Comparison of ENCODE assay signal across 1 cellular context in the genomic region with DNA sequence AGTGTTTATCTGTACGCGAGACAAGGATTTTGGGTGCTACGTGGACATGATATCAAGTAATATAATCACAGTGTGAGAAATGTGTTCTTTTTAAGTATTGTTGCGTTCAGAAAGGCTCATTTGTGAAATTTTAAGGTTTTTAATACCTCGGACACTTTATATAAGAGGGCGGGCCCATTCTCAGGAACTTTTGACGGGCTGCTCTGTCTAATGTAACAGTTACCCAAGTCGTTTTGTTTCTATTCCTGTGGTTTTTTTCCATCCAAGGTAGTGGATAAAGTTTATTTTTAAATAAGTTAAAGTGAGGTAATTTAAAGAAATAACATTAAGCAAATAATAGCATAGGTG.
TF ChIP-seq lines count a peak whose summit lies in the region.

No MANE protein-coding gene starts in this region.

TF ChIP-seq in H1, 55 proteins besides CTCF, POLR2A, EP300 and RAD21:
- no peak for TF ChIP-seq POU5F1 (IDR thresholded peaks at IDR 0.05; ENCODE audit: low read depth, low read length)
- no peak for TF ChIP-seq CEBPB (IDR thresholded peaks at IDR 0.05; ENCODE audit: low read depth, low read length)
- TF ChIP-seq E2F6 (IDR thresholded peaks at IDR 0.05) = no peak
- TF ChIP-seq, protein P1, sequence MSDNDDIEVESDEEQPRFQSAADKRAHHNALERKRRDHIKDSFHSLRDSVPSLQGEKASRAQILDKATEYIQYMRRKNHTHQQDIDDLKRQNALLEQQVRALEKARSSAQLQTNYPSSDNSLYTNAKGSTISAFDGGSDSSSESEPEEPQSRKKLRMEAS (IDR thresholded peaks at IDR 0.05) = no peak
- TF ChIP-seq SP1 (IDR thresholded peaks at IDR 0.05; ENCODE audit: low read depth, low read length) = no peak
- no peak for TF ChIP-seq CBX5 (IDR thresholded peaks at IDR 0.05; ENCODE audit: low read depth, low read length)
- TF ChIP-seq ATF3 (IDR thresholded peaks at IDR 0.05; ENCODE audit: insufficient read depth, low read depth, low read length) = no peak
- no peak for TF ChIP-seq BRCA1 (IDR thresholded peaks at IDR 0.05; ENCODE audit: low read depth, low read length)
